In the genomic region with DNA sequence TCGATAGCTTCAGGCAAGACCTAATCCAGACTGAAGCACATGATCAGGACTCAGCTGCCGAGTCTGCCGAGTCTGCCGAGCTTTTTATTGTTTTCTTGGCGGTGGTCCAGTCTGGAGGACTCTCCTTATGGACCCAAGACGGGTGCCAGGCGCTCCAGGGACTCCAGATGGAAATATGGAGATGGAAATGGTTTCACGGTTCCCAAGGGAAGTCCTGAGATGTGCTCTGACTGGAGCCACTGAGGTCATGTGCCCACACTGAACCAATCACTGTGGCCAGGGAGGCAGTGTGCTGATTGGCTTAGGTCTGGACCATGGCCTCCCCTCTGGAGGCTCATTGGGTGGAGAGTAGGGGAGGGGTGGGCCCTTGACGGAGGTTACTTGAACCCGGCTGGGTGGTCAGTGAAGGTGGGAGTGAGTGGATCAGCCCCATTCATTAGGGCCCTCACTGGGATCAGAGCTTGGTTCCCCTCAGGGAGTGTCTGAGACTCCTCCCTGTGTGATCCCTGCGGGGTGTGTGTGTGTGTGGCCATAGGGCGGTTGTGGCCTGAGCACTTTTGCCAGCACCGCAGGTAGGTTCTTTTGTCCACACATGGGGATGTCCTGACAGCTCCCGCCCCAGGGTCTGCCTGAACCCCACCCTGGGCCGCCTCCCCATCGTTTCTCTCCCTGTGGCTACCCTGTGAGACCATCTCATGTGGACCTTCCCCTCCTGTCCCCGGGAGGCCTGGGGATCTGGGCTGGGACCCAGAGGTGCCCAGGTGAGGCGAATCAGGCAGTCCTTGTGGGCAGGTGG, we compare ENCODE assay signal across 8 cellular contexts. TPM values are rescaled to one million over a fixed set of nuclear protein-coding genes. Genes with fewer than 3 reads are reported as not detected.
DNase-seq lines count a peak whose midpoint lies in the region; FAIRE-seq and TF ChIP-seq lines count a peak whose summit lies in the region.

No MANE protein-coding gene starts in this region.

- no peaks in the 10 kb centered on the region for H3K27me3 ChIP-seq in SJCRH30
- no peaks in the 10 kb centered on the region for H3K27me3 ChIP-seq in CD4-positive, alpha-beta memory T cell (ENCODE audit: insufficient read depth, low read length)

- H3K9me3 Mint-ChIP-seq in CD4-positive, alpha-beta memory T cell = peaks cover 0 to 2% (median 0%) of the 10 kb centered on the region in 8 donors
- H3K9me3 Mint-ChIP-seq in progenitor cell of endocrine pancreas (ENCODE audit: low read depth) = no peaks in the 10 kb centered on the region

- no peak for FAIRE-seq in kidney (lab: Jason Lieb, UNC)

- peak overlapping the region; percentile 59 for H3K4me3 ChIP-seq in SJCRH30
- H3K4me3 ChIP-seq in kidney (ENCODE audit: low read length in 2 of 2) = no peak overlapping the region
- no peak overlapping the region for H3K4me3 ChIP-seq in CD4-positive, alpha-beta memory T cell (ENCODE audit: low read length in 2 of 2)

- POLR2A ChIA-PET in CD4-positive, alpha-beta memory T cell (lab: Charles Lee; ENCODE audit: partially characterized antibody) = no interaction called here

- H3K4me1 Mint-ChIP-seq in CD4-positive, alpha-beta memory T cell = no peaks in the 10 kb centered on the region
- no peaks in the 10 kb centered on the region for H3K4me1 Mint-ChIP-seq in progenitor cell of endocrine pancreas (ENCODE audit: low read depth)

- H3K36me3 ChIP-seq in SJCRH30 = peaks cover 6% of the 10 kb centered on the region
- no peaks in the 10 kb centered on the region for H3K36me3 ChIP-seq in kidney (ENCODE audit: control insufficient read depth in 1 of 2, insufficient read depth in 2 of 2, low read length in 2 of 2)
- H3K36me3 ChIP-seq in CD4-positive, alpha-beta memory T cell (ENCODE audit: insufficient read depth, low read length) = no peaks in the 10 kb centered on the region

- H3K27ac Mint-ChIP-seq in CD4-positive, alpha-beta memory T cell = peak overlapping the region in 1 of 7 donors; percentile 60
- H3K27ac Mint-ChIP-seq in progenitor cell of endocrine pancreas = no peak overlapping the region

- H3K27ac ChIP-seq in SJCRH30 (peak overlapping the region; percentile 41), kidney (ENCODE audit: low read depth in 2 of 2, low read length in 2 of 2) (no peak overlapping the region)
- no peak overlapping the region for H3K27ac ChIP-seq in CD4-positive, alpha-beta memory T cell (ENCODE audit: low read depth, low read length)

- CTCF ChIA-PET in CD4-positive, alpha-beta memory T cell (lab: Charles Lee; ENCODE audit: partially characterized antibody) = no interaction called here

- H3K9me3 ChIP-seq in SJCRH30 (replicated peaks) (no peaks in the 10 kb centered on the region), kidney (ENCODE audit: control insufficient read depth in 1 of 2, low read length in 2 of 2) (no peaks in the 10 kb centered on the region)
- H3K9me3 ChIP-seq in CD4-positive, alpha-beta memory T cell (ENCODE audit: control insufficient read depth in 1 of 2, low read length in 2 of 2) = no peaks in the 10 kb centered on the region

- intact Hi-C loops in kidney (cut with DNase I) = no loop called here
- intact Hi-C loops in CD4-positive, alpha-beta memory T cell (cut with micrococcal nuclease) = no loop called here

- H3K4me1 ChIP-seq in SJCRH30 (peaks cover 10% of the 10 kb centered on the region; the same call in 1 of the 2 replicates), kidney (ENCODE audit: control insufficient read depth in 1 of 2, insufficient read depth in 1 of 2, low read depth in 1 of 2, low read length in 2 of 2) (no peaks in the 10 kb centered on the region)
- no peaks in the 10 kb centered on the region for H3K4me1 ChIP-seq in CD4-positive, alpha-beta memory T cell (ENCODE audit: insufficient read depth, low read length)

- no peak overlapping the region for H3K9ac ChIP-seq in kidney (ENCODE audit: low read length in 2 of 2)

- DNase-seq in DMS 273 treated with DMSO at 0.1 percent for 48 hours (lab: John Stamatoyannopoulos, UW) (peak; percentile 96), MV-4-11 (lab: John Stamatoyannopoulos, UW) (peak; percentile 89), SJCRH30 (peak; percentile 96 to 99), kidney (peak; percentile 88), GM19240 (ENCODE audit: insufficient read length, low spot score) (no peak), progenitor cell of endocrine pancreas (ENCODE audit: low spot score, unreplicated experiment) (no peak)
- no peak for DNase-seq in CD4-positive, alpha-beta memory T cell
- no peak for DNase-seq in activated CD4-positive, alpha-beta T cell treated with anti-CD3 and anti-CD28 coated beads for 1 hour

- H3K36me3 Mint-ChIP-seq in CD4-positive, alpha-beta memory T cell = peaks cover 4 to 8% of the 10 kb centered on the region in 2 donors
- H3K36me3 Mint-ChIP-seq in progenitor cell of endocrine pancreas (ENCODE audit: insufficient read depth) = peaks cover 12% of the 10 kb centered on the region

- H3K4me3 Mint-ChIP-seq in CD4-positive, alpha-beta memory T cell = no peak overlapping the region
- H3K4me3 Mint-ChIP-seq in progenitor cell of endocrine pancreas (ENCODE audit: low read depth) = no peak overlapping the region

- no peak for TF ChIP-seq CTCF in kidney (IDR thresholded peaks at IDR 0.05; ENCODE audit: borderline replicate concordance, extremely low read depth, insufficient read depth)
- no peak for TF ChIP-seq CTCF in progenitor cell of endocrine pancreas (IDR thresholded peaks at IDR 0.05; ENCODE audit: unreplicated experiment)

- no peaks in the 10 kb centered on the region for H3K27me3 Mint-ChIP-seq in CD4-positive, alpha-beta memory T cell
- no peaks in the 10 kb centered on the region for H3K27me3 Mint-ChIP-seq in progenitor cell of endocrine pancreas

RNA-seq across cellular contexts. Expression of a gene that starts 14.0 kb away (rescaled TPM):
- total RNA-seq in SJCRH30 (2014; rRNA removed; shearing (Covaris generic)) = 15.4 and 18.6 TPM in 2 replicates
- 40.2 TPM for total RNA-seq in kidney
- 13.6 TPM for polyA plus RNA-seq in kidney (ENCODE audit: insufficient read depth, low read depth, low replicate concordance)
- total RNA-seq in CD4-positive, alpha-beta memory T cell = 10 to 100 TPM; 33.9 to 38.7 TPM
- 10 to 100 TPM in 1 of 2 donors, 1 to 10 TPM in 1; 6.7 to 12.5 TPM for polyA plus RNA-seq in CD4-positive, alpha-beta memory T cell
- 18.6 and 18.7 TPM in 2 replicates for total RNA-seq in progenitor cell of endocrine pancreas

RNA-seq across cellular contexts. Expression of a gene that starts 33.0 kb away (rescaled TPM):
- total RNA-seq in SJCRH30 (2014; rRNA removed; shearing (Covaris generic)) = 0.59 and 0.96 TPM in 2 replicates
- total RNA-seq in kidney = 13.3 TPM
- 10.0 TPM for polyA plus RNA-seq in kidney (ENCODE audit: insufficient read depth, low read depth, low replicate concordance)
- total RNA-seq in CD4-positive, alpha-beta memory T cell = 10 to 100 TPM; 68.3 to 73.0 TPM
- 10 to 100 TPM in 1 of 2 donors, 1 to 10 TPM in 1; 6.8 to 39.5 TPM for polyA plus RNA-seq in CD4-positive, alpha-beta memory T cell
- 4.3 and 6.2 TPM in 2 replicates for total RNA-seq in progenitor cell of endocrine pancreas

RNA-seq across cellular contexts. Expression of a gene that starts 55.1 kb away (rescaled TPM):
- 105 and 130 TPM in 2 replicates for total RNA-seq in SJCRH30 (2014; rRNA removed; shearing (Covaris generic))
- total RNA-seq in kidney (192 TPM), progenitor cell of endocrine pancreas (157 and 171 TPM in 2 replicates)
- polyA plus RNA-seq in kidney (ENCODE audit: insufficient read depth, low read depth, low replicate concordance) = 1,026 TPM
- total RNA-seq in CD4-positive, alpha-beta memory T cell = 10 to 100 TPM; 57.6 to 58.7 TPM
- polyA plus RNA-seq in CD4-positive, alpha-beta memory T cell = 100 to 1,000 TPM; 164 to 251 TPM

RNA-seq across cellular contexts. Expression of a gene that starts 55.6 kb away (rescaled TPM):
- 185 and 215 TPM in 2 replicates for total RNA-seq in SJCRH30 (2014; rRNA removed; shearing (Covaris generic))
- total RNA-seq in kidney (172 TPM), progenitor cell of endocrine pancreas (137 and 149 TPM in 2 replicates)
- 291 TPM for polyA plus RNA-seq in kidney (ENCODE audit: insufficient read depth, low read depth, low replicate concordance)
- 100 to 1,000 TPM; 171 to 174 TPM for total RNA-seq in CD4-positive, alpha-beta memory T cell
- polyA plus RNA-seq in CD4-positive, alpha-beta memory T cell = 100 to 1,000 TPM; 413 to 516 TPM

Comparison
In these comparisons a context has a peak if more than half of its experiments do, and no peak if none do; other contexts are left out.
1. DNase-seq: peak in DMS 273 treated with DMSO at 0.1 percent for 48 hours (single experiment), MV-4-11 (single experiment), SJCRH30 (2 of 2) and kidney (single experiment); none in GM19240 (single experiment), CD4-positive, alpha-beta memory T cell (0 of 5), progenitor cell of endocrine pancreas (single experiment) and activated CD4-positive, alpha-beta T cell treated with anti-CD3 and anti-CD28 coated beads for 1 hour (single experiment).